8 cellular contexts compared by ENCODE assay signal in genomic region chr5:162593881-162594280, GRCh38.
DNase-seq lines count a peak whose midpoint lies in the region; ATAC-seq and TF ChIP-seq lines count a peak whose summit lies in the region.

No MANE protein-coding gene starts in this region.

- intact Hi-C loops in left ventricle myocardium superior (cut with micrococcal nuclease) (no loop called here), lower leg skin (cut with DNase I; ENCODE audit: low total_unique reads) (no loop called here)

- H3K27me3 Mint-ChIP-seq in WTC11 (ENCODE audit: low read depth) = no peaks in the 10 kb centered on the region

- H3K27ac Mint-ChIP-seq in WTC11 = no peak overlapping the region

- no peak for TF ChIP-seq POLR2A in lower leg skin (IDR thresholded peaks at IDR 0.05)

- H3K4me3 ChIP-seq in lower leg skin (ENCODE audit: low read depth, poor library complexity, severe bottlenecking) = no peak overlapping the region

- TF ChIP-seq CTCF in WTC11 (IDR thresholded peaks at IDR 0.05) = peak; percentile 40; the same call in 1 of the 2 replicates
- TF ChIP-seq CTCF in lower leg skin (IDR thresholded peaks at IDR 0.05) = no peak

- 79 to 91% methylated on average over 1 of the region's 1 CpG for WGBS in lower leg skin, 2 donors

- DNase-seq in SIG-M5 treated with dmso at 0.1 percent for 504 hours (lab: John Stamatoyannopoulos, UW; ENCODE audit: unreplicated experiment) = peak; percentile 1
- no peak for DNase-seq in SIG-M5 (lab: John Stamatoyannopoulos, UW)
- no peak for DNase-seq in WTC11 (ENCODE audit: low spot score)
- DNase-seq in renal cortical epithelial cell (ENCODE audit: low read depth) = peak; percentile 1
- no peak for DNase-seq in left ventricle myocardium superior
- no peak for DNase-seq in UCSD-AML1 (lab: John Stamatoyannopoulos, UW; ENCODE audit: unreplicated experiment)
- no peak for DNase-seq in lower leg skin (ENCODE audit: low spot score in 2 of 2)

- H3K36me3 Mint-ChIP-seq in WTC11 = peaks cover 20% of the 10 kb centered on the region

- no peak overlapping the region for H3K4me3 Mint-ChIP-seq in WTC11

- CTCF ChIA-PET in WTC11 (lab: Charles Lee) = interaction anchor here (0.5 kb wide), 1 partner anchor 753 kb away, joined by 5 read pairs; no protein-coding TSS in a partner anchor

- POLR2A ChIA-PET in WTC11 (lab: Charles Lee) = no interaction called here

- H3K4me1 Mint-ChIP-seq in WTC11 = peaks cover 3% of the 10 kb centered on the region; the same call in 1 of the 2 replicates

- ATAC-seq in HG03103 (IDR thresholded peaks at IDR 0.05; ENCODE audit: low read depth, unreplicated experiment) = peak; percentile 70
- peak; percentile 84 for ATAC-seq in WTC11
- no peak for ATAC-seq in left ventricle myocardium superior

- H3K9me3 Mint-ChIP-seq in WTC11 = peaks cover 37% of the 10 kb centered on the region

TF ChIP-seq in WTC11, 78 proteins besides CTCF, POLR2A, EP300 and RAD21:
- TF ChIP-seq NFATC4 (CRISPR knock-in tag; IDR thresholded peaks at IDR 0.05) (no peak), ZNF416 (CRISPR knock-in tag; IDR thresholded peaks at IDR 0.05) (0 out of 2 replicates have a peak, but pooled peaks have one; percentile 4)
TF ChIP-seq in WTC11: peak in this region for 1.

Comparison
In these comparisons a context has a peak if more than half of its experiments do, and no peak if none do; other contexts are left out.
1. DNase-seq: peak in SIG-M5 treated with dmso at 0.1 percent for 504 hours (single experiment) and renal cortical epithelial cell (single experiment); none in SIG-M5 (single experiment), WTC11 (single experiment), left ventricle myocardium superior (single experiment), UCSD-AML1 (single experiment) and lower leg skin (0 of 2).